Comparison of ENCODE assay signal across 34 cellular contexts in the genomic region with DNA sequence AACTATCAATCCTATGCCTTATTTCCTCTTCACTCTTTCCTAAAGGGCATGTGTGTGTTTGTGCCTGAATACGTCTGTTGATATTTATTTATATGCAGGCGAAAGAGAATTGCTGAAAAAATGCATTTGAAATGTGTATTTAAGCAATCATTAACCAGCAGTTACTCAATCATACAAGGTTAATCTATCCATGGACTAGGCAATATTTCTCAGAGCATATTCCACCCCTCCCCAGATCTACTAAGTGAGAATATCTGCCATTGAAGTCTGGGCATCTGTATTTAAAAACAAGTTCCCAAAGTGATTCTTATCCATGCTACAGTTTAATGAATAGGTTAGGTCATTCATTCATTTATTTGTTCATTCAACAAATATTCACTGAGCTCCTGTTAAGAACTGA.
"Had no signal": no experiment of that assay in that cellular context is flagged by ENCODE, and none has a peak within 500 bp of the region (broad histone marks: within the 10 kb centered on the region; RNA-seq: fewer than 3 reads in every experiment).

No MANE protein-coding gene starts in this region.

- H3K4me3 ChIP-seq: adrenal gland, ascending aorta, body of pancreas, breast epithelium, cardiac muscle cell had no signal

- H3K36me3 ChIP-seq: adrenal gland, ascending aorta, brain microvascular endothelial cell, breast epithelium, cardiac muscle cell had no signal

- H3K4me1 ChIP-seq: adrenal gland, ascending aorta, breast epithelium had no signal

- H3K27ac ChIP-seq: adrenal gland, ascending aorta, body of pancreas, brain microvascular endothelial cell, breast epithelium, cardiac muscle cell had no signal

- FAIRE-seq: astrocyte, bronchial epithelial cell had no signal

- H3K27me3 ChIP-seq: adrenal gland, ascending aorta, body of pancreas, brain microvascular endothelial cell, breast epithelium, cardiac muscle cell had no signal

- ATAC-seq: activated naive CD4-positive, alpha-beta T cell treated with anti-CD3 and anti-CD28 coated beads, Interleukin-2, amount 50 U/mL, for 72 hours; activated naive CD8-positive, alpha-beta T cell treated with anti-CD3 and anti-CD28 coated beads, Interleukin-2, amount 50 U/mL, for 24 hours; activated T-cell treated with anti-CD3 and anti-CD28 coated beads, Interleukin-2, amount 50 U/mL, for 4 hours; activated T-cell treated with anti-CD3 and anti-CD28 coated beads, Interleukin-2, amount 50 U/mL, for 72 hours; activated T-helper 17 cell treated with anti-CD3 and anti-CD28 coated beads, Interleukin-2, amount 50 U/mL, for 72 hours; body of pancreas had no signal

- H3K9me3 ChIP-seq: adrenal gland, ascending aorta, body of pancreas, breast epithelium had no signal

- DNase-seq: activated effector memory CD4-positive, alpha-beta T cell treated with anti-CD3 and anti-CD28 coated beads, Interleukin-2, amount 50 U/mL, for 16 hours; activated effector memory CD4-positive, alpha-beta T cell treated with Interleukin-2 at 50 U/mL for 16 hours; activated gamma-delta T cell; activated gamma-delta T cell treated with Interleukin-2 at 50 U/mL for 16 hours; activated naive CD4-positive, alpha-beta T cell; activated naive CD4-positive, alpha-beta T cell treated with anti-CD3 and anti-CD28 coated beads for 36 hours; activated naive CD4-positive, alpha-beta T cell treated with anti-CD3 and anti-CD28 coated beads, Interleukin-2, amount 10 ng/mL, durations not matched to agents 7 days and 5 days; activated naive CD4-positive, alpha-beta T cell treated with anti-CD3 and anti-CD28 coated beads, Interleukin-2, amount 50 U/mL, for 16 hours; activated naive CD4-positive, alpha-beta T cell treated with Interleukin-2 at 50 U/mL for 16 hours; activated naive CD8-positive, alpha-beta T cell treated with anti-CD3 and anti-CD28 coated beads for 36 hours; activated naive CD8-positive, alpha-beta T cell treated with anti-CD3 and anti-CD28 coated beads, Interleukin-2, amount 10 ng/mL, durations not matched to agents 7 days and 5 days; activated naive CD8-positive, alpha-beta T cell treated with anti-CD3 and anti-CD28 coated beads, Interleukin-2, amount 50 U/mL, for 24 hours; activated T-cell treated with anti-CD3 and anti-CD28 coated beads, Interleukin-2, amount 50 U/mL, for 1 hour; activated T-cell treated with anti-CD3 and anti-CD28 coated beads, Interleukin-2, amount 50 U/mL, for 24 hours; activated T-cell treated with anti-CD3 and anti-CD28 coated beads, Interleukin-2, amount 50 U/mL, for 4 hours; activated T-cell treated with anti-CD3 and anti-CD28 coated beads, Interleukin-2, amount 50 U/mL, for 48 hours; activated T-cell treated with anti-CD3 and anti-CD28 coated beads, Interleukin-2, amount 50 U/mL, for 72 hours; adrenal gland; amniotic stem cell; amygdala; anterior cingulate cortex; aorta; body of pancreas; brain microvascular endothelial cell; caudate nucleus; central memory CD4-positive, alpha-beta T cell; cerebellar nuclear complex had no signal
